ENCODE assay signal across 8 cellular contexts in the genomic region with DNA sequence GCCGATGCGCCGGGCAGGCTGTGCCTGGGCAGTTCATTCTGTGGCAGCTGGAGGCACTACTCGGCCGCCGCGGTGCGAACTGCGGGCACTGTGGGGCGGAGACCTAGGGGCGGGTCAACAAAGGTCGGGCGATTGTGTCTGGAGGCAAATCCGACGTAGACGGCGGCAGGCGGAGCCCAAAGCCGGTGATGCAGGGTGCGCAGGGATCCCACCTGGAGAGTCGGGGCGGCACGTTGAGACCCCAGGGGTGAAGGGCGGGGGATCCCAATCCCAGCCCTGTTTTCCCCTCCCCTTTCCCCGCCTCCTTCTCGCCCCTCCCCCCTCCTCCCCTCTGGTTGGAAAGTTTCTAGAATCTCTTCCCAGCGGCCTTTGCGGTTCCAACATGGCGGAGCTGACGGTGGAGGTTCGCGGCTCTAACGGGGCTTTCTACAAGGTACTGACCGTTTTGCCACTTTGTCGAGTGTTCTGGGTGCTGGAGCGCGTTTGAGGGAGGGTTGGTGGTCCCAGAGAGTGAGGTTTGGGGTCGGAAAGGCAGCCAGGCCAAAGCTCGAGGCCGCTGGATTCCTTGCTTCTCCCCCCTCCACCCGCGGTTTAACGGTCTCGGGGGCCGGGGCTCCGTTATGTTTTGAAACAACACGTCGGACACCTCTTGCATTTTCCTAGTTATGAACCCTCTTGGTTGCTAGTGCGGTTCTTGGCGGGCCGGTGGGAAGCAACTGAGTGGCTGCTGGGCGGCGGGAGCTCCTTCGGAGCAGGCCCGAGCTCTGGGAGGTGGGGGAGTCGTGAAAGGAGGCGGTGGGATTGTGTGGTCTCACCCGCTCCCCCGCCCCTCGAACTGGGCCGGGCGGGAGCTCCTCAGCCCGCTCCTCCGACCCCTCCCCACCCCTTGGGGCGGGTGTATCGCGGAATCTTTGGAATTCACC. TPM values are rescaled to one million over a fixed set of nuclear protein-coding genes. Genes with fewer than 3 reads are reported as not detected.
DNase-seq lines count a peak whose midpoint lies in the region; ATAC-seq lines count a peak whose summit lies in the region.

A gene (plus strand): TSS at position 367 of the 923 bp plus-strand sequence. CDS start 16 bp downstream, at position 383.

- intact Hi-C loops in right cardiac atrium (cut with DNase I): no loop called here
- intact Hi-C loops in aorta (cut with DNase I): loop anchor here (5.0 to 10.0 kb wide), 3 partner anchors 40 to 75 kb away; a partner anchor contains a TSS

- H3K27ac ChIP-seq in angular gyrus (ENCODE audit: low read depth, low read length) (peak within 1 kb of the TSS; percentile 97), right cardiac atrium (ENCODE audit: low read length) (peak within 1 kb of the TSS; percentile 96), rectal smooth muscle tissue (ENCODE audit: low read depth, low read length) (peak within 1 kb of the TSS; percentile 93), aorta (ENCODE audit: low read depth in 1 of 2, low read length in 2 of 2) (peak within 1 kb of the TSS; percentile 62 to 91)

- peak; percentile 77 for DNase-seq in NCI-H1694 treated with DMSO at 0.1 percent for 48 hours (lab: John Stamatoyannopoulos, UW)
- DNase-seq in T-helper 17 cell: peak; percentile 78 to 82 (median 80)
- DNase-seq in right cardiac atrium: peak; percentile 87 to 95 (median 95)
- peak; percentile 93 to 96 for DNase-seq in aorta

- peak within 1 kb of the TSS; percentile 96 for H3K4me3 ChIP-seq in right cardiac atrium (ENCODE audit: low read length)
- H3K4me3 ChIP-seq in rectal smooth muscle tissue (ENCODE audit: low read length): peak within 1 kb of the TSS; percentile 98
- peak within 1 kb of the TSS; percentile 93 to 100 for H3K4me3 ChIP-seq in aorta (ENCODE audit: low read length in 2 of 2)

- H3K36me3 Mint-ChIP-seq in T-helper 17 cell (ENCODE audit: low read depth): no peaks in the 10 kb centered on the region

- H3K27me3 ChIP-seq in right cardiac atrium (ENCODE audit: control insufficient read depth, insufficient read depth): no peaks in the 10 kb centered on the region
- H3K27me3 ChIP-seq in rectal smooth muscle tissue (ENCODE audit: control insufficient read depth, insufficient read depth, low read length): no peaks in the 10 kb centered on the region
- no peaks in the 10 kb centered on the region for H3K27me3 ChIP-seq in aorta (ENCODE audit: control insufficient read depth in 1 of 2, insufficient read depth in 2 of 2, low read length in 1 of 2)

- no peaks in the 10 kb centered on the region for H3K9me3 ChIP-seq in T-helper 17 cell (ENCODE audit: control insufficient read depth, low read length, poor library complexity, severe bottlenecking)
- H3K9me3 ChIP-seq in right cardiac atrium (ENCODE audit: control insufficient read depth, low read length): no peaks in the 10 kb centered on the region
- H3K9me3 ChIP-seq in aorta (ENCODE audit: control insufficient read depth, low read length): no peaks in the 10 kb centered on the region

- H3K4me1 ChIP-seq in right cardiac atrium (ENCODE audit: control insufficient read depth, insufficient read depth, low read length) (no peaks in the 10 kb centered on the region), rectal smooth muscle tissue (ENCODE audit: control insufficient read depth, insufficient read depth, low read length) (peaks cover 10% of the 10 kb centered on the region), aorta (ENCODE audit: control insufficient read depth in 1 of 2, insufficient read depth in 2 of 2, low read length in 2 of 2) (peaks cover 0 to 4% of the 10 kb centered on the region in 2 donors)

- no peaks in the 10 kb centered on the region for H3K27me3 Mint-ChIP-seq in T-helper 17 cell

- WGBS in right cardiac atrium: under 1% methylated on average over 67 of the region's 67 CpGs
- 0% methylated on average over 64 to 67 of the region's 67 CpGs for WGBS in aorta, 2 donors

- H3K4me1 Mint-ChIP-seq in T-helper 17 cell: peaks cover 38% of the 10 kb centered on the region

- ATAC-seq in GM18498 (IDR thresholded peaks at IDR 0.05; ENCODE audit: unreplicated experiment): peak; percentile 100
- peak; percentile 98 for ATAC-seq in HG02938 (IDR thresholded peaks at IDR 0.05; ENCODE audit: unreplicated experiment)
- peak; percentile 93 for ATAC-seq in T-helper 17 cell
- peak; percentile 99 to 100 for ATAC-seq in right cardiac atrium
- peak; percentile 98 for ATAC-seq in aorta (ENCODE audit: low FRiP score)

- H3K9ac ChIP-seq in rectal smooth muscle tissue (ENCODE audit: low read length): peak within 1 kb of the TSS; percentile 89

- no peaks in the 10 kb centered on the region for H3K36me3 ChIP-seq in rectal smooth muscle tissue (ENCODE audit: control insufficient read depth, insufficient read depth, low read length)
- H3K36me3 ChIP-seq in aorta (ENCODE audit: control insufficient read depth in 1 of 2, insufficient read depth in 2 of 2, low read length in 1 of 2): no peaks in the 10 kb centered on the region

- peak within 1 kb of the TSS; percentile 94 for H3K4me3 Mint-ChIP-seq in T-helper 17 cell

- H3K27ac Mint-ChIP-seq in T-helper 17 cell: peak within 1 kb of the TSS; percentile 97

RNA-seq across cellular contexts. Expression of the gene that starts here (rescaled TPM):
- total RNA-seq in T-helper 17 cell (100 to 1,000 TPM; 130 to 150 TPM), right cardiac atrium (100 to 1,000 TPM; 178 to 267 (median 242) TPM), aorta (100 to 1,000 TPM; 106 to 120 TPM)
- polyA plus RNA-seq in right cardiac atrium (184 TPM), aorta (100 to 1,000 TPM in 1 of 2 donors, 10 to 100 TPM in 1; 64.9 to 104 TPM)

Comparison
In these comparisons a context has a peak if more than half of its experiments do, and no peak if none do; other contexts are left out.
1. Peak in every context shown above with its lines: DNase-seq, ATAC-seq, H3K4me3 ChIP-seq and H3K27ac ChIP-seq.
2. intact Hi-C loops: an anchor here in aorta (5.0 to 10.0 kb wide); none called in right cardiac atrium.